13 cellular contexts compared by ENCODE assay signal in the genomic region with DNA sequence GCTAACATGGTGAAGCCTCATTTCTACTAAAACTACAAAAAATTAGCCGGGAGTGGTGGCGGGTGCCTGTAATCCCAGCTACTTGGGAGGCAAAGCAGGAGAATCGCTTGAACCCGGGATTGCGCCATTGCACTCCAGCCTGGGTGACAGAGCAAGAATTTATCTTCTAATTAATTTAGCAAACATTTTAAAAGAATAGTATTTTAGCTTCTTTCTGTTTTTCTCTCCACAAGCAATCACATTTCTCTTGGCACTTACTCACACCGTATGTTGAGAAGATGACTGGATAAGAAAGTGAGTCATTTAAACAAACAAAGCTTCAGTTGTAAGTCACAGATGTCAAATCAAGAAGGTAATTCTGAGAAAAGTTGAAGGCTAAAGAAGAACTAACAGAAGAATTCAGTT.
A peak's percentile ranks its signal among the peaks of the same experiment; 100 is the strongest.
DNase-seq lines count a peak whose midpoint lies in the region; ATAC-seq and TF ChIP-seq lines count a peak whose summit lies in the region.
"Had no signal": no experiment of that assay in that cellular context is flagged by ENCODE, and none has a peak within 500 bp of the region (broad histone marks: within the 10 kb centered on the region; RNA-seq: fewer than 3 reads in every experiment).

No MANE protein-coding gene starts in this region.

- no peak overlapping the region for H3K4me2 ChIP-seq in hepatocyte

- H3K9me3 ChIP-seq in hepatocyte (ENCODE audit: low read depth) = no peaks in the 10 kb centered on the region
- no peaks in the 10 kb centered on the region for H3K9me3 ChIP-seq in naive thymus-derived CD4-positive, alpha-beta T cell (ENCODE audit: control insufficient read depth in 2 of 3, low read length in 3 of 3)

- H4K20me1 ChIP-seq in hepatocyte (ENCODE audit: insufficient read depth, poor library complexity, severe bottlenecking) = no peaks in the 10 kb centered on the region

- H3K9me3 Mint-ChIP-seq in activated CD8-positive, alpha-beta T cell treated with anti-CD3 and anti-CD28 coated beads, Interleukin-2, amount 10 ng/mL, durations not matched to agents 7 days and 5 days (ENCODE audit: insufficient read depth) = no peaks in the 10 kb centered on the region
- H3K9me3 Mint-ChIP-seq in naive thymus-derived CD4-positive, alpha-beta T cell = peaks cover 0 to 3% (median 0%) of the 10 kb centered on the region in 11 donors

- H3K4me1 Mint-ChIP-seq in activated CD8-positive, alpha-beta T cell treated with anti-CD3 and anti-CD28 coated beads, Interleukin-2, amount 10 ng/mL, durations not matched to agents 7 days and 5 days (ENCODE audit: low read depth) = no peaks in the 10 kb centered on the region
- H3K4me1 Mint-ChIP-seq in naive thymus-derived CD4-positive, alpha-beta T cell = no peaks in the 10 kb centered on the region

- no peaks in the 10 kb centered on the region for H3K4me1 ChIP-seq in hepatocyte (ENCODE audit: insufficient read depth)
- no peaks in the 10 kb centered on the region for H3K4me1 ChIP-seq in naive thymus-derived CD4-positive, alpha-beta T cell (ENCODE audit: control insufficient read depth in 2 of 2, insufficient read depth in 2 of 2, low read length in 2 of 2)

- H3K27ac Mint-ChIP-seq in activated CD8-positive, alpha-beta T cell treated with anti-CD3 and anti-CD28 coated beads, Interleukin-2, amount 10 ng/mL, durations not matched to agents 7 days and 5 days = no peak overlapping the region
- H3K27ac Mint-ChIP-seq in naive thymus-derived CD4-positive, alpha-beta T cell = no peak overlapping the region
- H3K27ac Mint-ChIP-seq: activated naive CD8-positive, alpha-beta T cell had no signal

- H3K4me3 ChIP-seq in HFF-Myc (replicated peaks; ENCODE audit: low read depth, low read length) (no peak overlapping the region), astrocyte of the spinal cord (ENCODE audit: low read depth, low read length) (no peak overlapping the region), hepatocyte (no peak overlapping the region)
- no peak overlapping the region for H3K4me3 ChIP-seq in naive thymus-derived CD4-positive, alpha-beta T cell (ENCODE audit: low read length)

- intact Hi-C loops in naive thymus-derived CD4-positive, alpha-beta T cell (cut with micrococcal nuclease) = no loop called here

- no peak overlapping the region for H3K4me3 Mint-ChIP-seq in activated CD8-positive, alpha-beta T cell treated with anti-CD3 and anti-CD28 coated beads, Interleukin-2, amount 10 ng/mL, durations not matched to agents 7 days and 5 days
- no peak overlapping the region for H3K4me3 Mint-ChIP-seq in naive thymus-derived CD4-positive, alpha-beta T cell
- H3K4me3 Mint-ChIP-seq: activated naive CD8-positive, alpha-beta T cell had no signal

- no peaks in the 10 kb centered on the region for H3K27me3 ChIP-seq in hepatocyte
- no peaks in the 10 kb centered on the region for H3K27me3 ChIP-seq in naive thymus-derived CD4-positive, alpha-beta T cell (ENCODE audit: control insufficient read depth in 2 of 2, insufficient read depth in 2 of 2, low read length in 2 of 2)

- no peaks in the 10 kb centered on the region for H3K79me2 ChIP-seq in hepatocyte

- H3K36me3 ChIP-seq in hepatocyte (replicated peaks; ENCODE audit: insufficient read depth, low read depth) = no peaks in the 10 kb centered on the region
- no peaks in the 10 kb centered on the region for H3K36me3 ChIP-seq in naive thymus-derived CD4-positive, alpha-beta T cell (ENCODE audit: control insufficient read depth in 2 of 3, insufficient read depth in 3 of 3, low read length in 3 of 3)

- no peak for ATAC-seq in activated CD8-positive, alpha-beta T cell treated with anti-CD3 and anti-CD28 coated beads, Interleukin-2, amount 10 ng/mL, durations not matched to agents 7 days and 5 days
- ATAC-seq in naive thymus-derived CD4-positive, alpha-beta T cell = no peak
- ATAC-seq: right cardiac atrium had no signal

- in situ Hi-C loops in astrocyte of the spinal cord (cut with HindIII; ENCODE audit: low sequenced_read_pairs) = no loop called here

- peak; percentile 89 for DNase-seq in A172 (ENCODE audit: low spot score)
- DNase-seq in HFF-Myc (ENCODE audit: extremely low read depth, low read depth) = peak; percentile 7
- DNase-seq in astrocyte of the spinal cord (ENCODE audit: low read depth, low spot score) = peak; percentile 85
- DNase-seq in hepatocyte (ENCODE audit: low spot score) = no peak
- no peak for DNase-seq in activated CD8-positive, alpha-beta T cell treated with anti-CD3 and anti-CD28 coated beads, Interleukin-2, amount 10 ng/mL, durations not matched to agents 7 days and 5 days
- no peak for DNase-seq in naive thymus-derived CD4-positive, alpha-beta T cell
- no peak for DNase-seq in SW480 (ENCODE audit: low spot score)
- no peak for DNase-seq in amygdala (lab: John Stamatoyannopoulos, UW)
- DNase-seq: activated CD4-positive, alpha-beta T cell treated with anti-CD3 and anti-CD28 coated beads, Interleukin-2, amount 50 U/mL, for 48 hours; erythroblast; KG1; right cardiac atrium had no signal

- H3K36me3 Mint-ChIP-seq in activated CD8-positive, alpha-beta T cell treated with anti-CD3 and anti-CD28 coated beads, Interleukin-2, amount 10 ng/mL, durations not matched to agents 7 days and 5 days (ENCODE audit: low read depth) = no peaks in the 10 kb centered on the region
- no peaks in the 10 kb centered on the region for H3K36me3 Mint-ChIP-seq in naive thymus-derived CD4-positive, alpha-beta T cell
- H3K36me3 Mint-ChIP-seq: activated naive CD8-positive, alpha-beta T cell had no signal

- POLR2A ChIA-PET in activated CD8-positive, alpha-beta T cell treated with anti-CD3 and anti-CD28 coated beads, Interleukin-2, amount 10 ng/mL, durations not matched to agents 7 days and 5 days (lab: Charles Lee) = interaction anchor here (0.6 kb wide), 1 partner anchor 271 kb away, joined by 3 read pairs; no protein-coding TSS in a partner anchor
- POLR2A ChIA-PET in naive thymus-derived CD4-positive, alpha-beta T cell (lab: Charles Lee) = no interaction called here

- WGBS in hepatocyte (ENCODE audit: low lambda C conversion rate, missing lambda C conversion rate) = 76% methylated on average over 6 of the region's 6 CpGs

- no peak overlapping the region for H2AFZ ChIP-seq in hepatocyte

- TF ChIP-seq CTCF in HFF-Myc (IDR thresholded peaks at IDR 0.05; ENCODE audit: low read depth, low read length, missing control alignments) (no peak), astrocyte of the spinal cord (IDR thresholded peaks at IDR 0.05; ENCODE audit: low read depth, low read length) (no peak), hepatocyte (IDR thresholded peaks at IDR 0.05; ENCODE audit: poor library complexity) (no peak)

- H3K27me3 Mint-ChIP-seq in activated CD8-positive, alpha-beta T cell treated with anti-CD3 and anti-CD28 coated beads, Interleukin-2, amount 10 ng/mL, durations not matched to agents 7 days and 5 days (ENCODE audit: low read depth) = no peaks in the 10 kb centered on the region
- peaks cover 0 to 5% (median 4%) of the 10 kb centered on the region in 5 donors for H3K27me3 Mint-ChIP-seq in naive thymus-derived CD4-positive, alpha-beta T cell
- H3K27me3 Mint-ChIP-seq: activated naive CD8-positive, alpha-beta T cell had no signal

- CTCF ChIA-PET in activated CD8-positive, alpha-beta T cell treated with anti-CD3 and anti-CD28 coated beads, Interleukin-2, amount 10 ng/mL, durations not matched to agents 7 days and 5 days (lab: Charles Lee) = no interaction called here
- CTCF ChIA-PET in naive thymus-derived CD4-positive, alpha-beta T cell (lab: Charles Lee) = no interaction called here

- peak overlapping the region; percentile 11 for H3K27ac ChIP-seq in hepatocyte
- no peak overlapping the region for H3K27ac ChIP-seq in naive thymus-derived CD4-positive, alpha-beta T cell (ENCODE audit: low read depth, low read length)

- H3K9me2 ChIP-seq in hepatocyte (replicated peaks; ENCODE audit: insufficient read depth) = no peaks in the 10 kb centered on the region

Comparison
In these comparisons a context has a peak if more than half of its experiments do, and no peak if none do; other contexts are left out.
1. DNase-seq: peak in A172 (single experiment), HFF-Myc (single experiment) and astrocyte of the spinal cord (single experiment); none in hepatocyte (single experiment), activated CD8-positive, alpha-beta T cell treated with anti-CD3 and anti-CD28 coated beads, Interleukin-2, amount 10 ng/mL, durations not matched to agents 7 days and 5 days (single experiment), naive thymus-derived CD4-positive, alpha-beta T cell (0 of 9), SW480 (single experiment) and amygdala (0 of 56).